20 cellular contexts compared by ENCODE assay signal in genomic region chr14:56129092-56129491, GRCh38.
"Had no signal": no experiment of that assay in that cellular context is flagged by ENCODE, and none has a peak within 500 bp of the region (broad histone marks: within the 10 kb centered on the region; RNA-seq: fewer than 3 reads in every experiment).

No MANE protein-coding gene starts in this region.

- ATAC-seq: activated T-cell treated with anti-CD3 and anti-CD28 coated beads, Interleukin-2, amount 50 U/mL, for 4 hours; foreskin keratinocyte had no signal

- H3K4me3 ChIP-seq: left ventricle myocardium inferior, sigmoid colon, spleen, tibial artery had no signal

- DNase-seq: activated CD4-positive, alpha-beta T cell treated with anti-CD3 and anti-CD28 coated beads, Interleukin-2, amount 50 U/mL, for 1 hour; activated CD4-positive, CD25-positive, alpha-beta regulatory T cell; activated CD8-positive, alpha-beta memory T cell treated with anti-CD3 and anti-CD28 coated beads, Interleukin-2, amount 50 U/mL, for 4 hours; activated naive CD4-positive, alpha-beta T cell treated with anti-CD3 and anti-CD28 coated beads for 36 hours; activated T-cell treated with anti-CD3 and anti-CD28 coated beads, Interleukin-2, amount 50 U/mL, for 4 hours; brain microvascular endothelial cell; central memory CD4-positive, alpha-beta T cell; foreskin keratinocyte; hypothalamus; left ventricle myocardium inferior; mammary epithelial cell; midbrain; occipital lobe; posterior cingulate gyrus; sigmoid colon; spleen; stimulated activated CD8-positive, alpha-beta memory T cell treated with anti-CD3 and anti-CD28 coated beads, Interleukin-4, amount 100 ng/mL, for 48 hours; stimulated activated naive CD4-positive, alpha-beta T cell; substantia nigra; tibial artery had no signal

- H3K27ac ChIP-seq: brain microvascular endothelial cell, foreskin keratinocyte, left ventricle myocardium inferior, sigmoid colon, tibial artery had no signal

- H3K9me3 ChIP-seq: left ventricle myocardium inferior, sigmoid colon, spleen, tibial artery had no signal

- H3K27me3 ChIP-seq: brain microvascular endothelial cell, sigmoid colon, spleen, tibial artery had no signal

- H3K36me3 ChIP-seq: brain microvascular endothelial cell, left ventricle myocardium inferior, sigmoid colon, spleen, tibial artery had no signal
